8 cellular contexts compared by ENCODE assay signal in the genomic region with DNA sequence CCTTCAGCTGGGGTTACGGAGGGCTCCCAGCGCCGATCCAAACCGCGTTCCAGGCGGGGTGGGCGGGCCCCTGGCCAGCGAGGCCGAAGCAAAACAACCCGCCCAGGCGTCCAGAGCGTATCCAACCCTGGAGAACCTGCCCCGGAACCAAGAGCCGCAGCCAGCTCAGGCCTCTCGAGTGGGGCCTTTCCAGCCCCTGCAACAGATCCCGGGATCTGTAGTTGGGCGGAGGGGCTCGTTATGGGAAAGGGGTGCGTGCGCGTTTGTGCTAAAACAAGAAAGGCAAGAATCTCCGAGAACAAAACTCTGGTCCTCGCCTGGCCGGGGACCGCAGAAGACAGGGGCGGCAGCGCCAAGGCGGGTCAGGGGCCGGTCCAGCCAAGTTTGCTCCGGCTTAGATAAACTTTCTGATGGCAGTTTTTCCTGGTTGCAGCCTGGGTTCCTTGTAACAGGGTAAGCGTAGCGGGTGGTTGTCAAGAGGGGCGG. TPM values are rescaled to one million over a fixed set of nuclear protein-coding genes. Genes with fewer than 3 reads are reported as not detected.
DNase-seq lines count a peak whose midpoint lies in the region; ATAC-seq, FAIRE-seq and TF ChIP-seq lines count a peak whose summit lies in the region.

No MANE protein-coding gene starts in this region.

- no peaks in the 10 kb centered on the region for H3K9me3 ChIP-seq in keratinocyte (ENCODE audit: control insufficient read depth, low read depth, low read length)
- H3K9me3 ChIP-seq in smooth muscle cell (replicated peaks; ENCODE audit: low read depth), result no peaks in the 10 kb centered on the region

- H3K9me3 Mint-ChIP-seq in chondrocyte (ENCODE audit: low read depth), result no peaks in the 10 kb centered on the region

- H3K27me3 Mint-ChIP-seq in chondrocyte (ENCODE audit: low read depth), result no peaks in the 10 kb centered on the region

- H3K36me3 ChIP-seq in keratinocyte (ENCODE audit: control insufficient read depth in 2 of 2, extremely low read depth in 1 of 2, insufficient read depth in 2 of 2, low read length in 2 of 2) (no peaks in the 10 kb centered on the region), smooth muscle cell (ENCODE audit: low read depth) (no peaks in the 10 kb centered on the region)

- no peak for FAIRE-seq in keratinocyte (lab: Jason Lieb, UNC)

- DNase-seq in DMS153 treated with DMSO at 0.1 percent for 48 hours (lab: John Stamatoyannopoulos, UW; ENCODE audit: unreplicated experiment) (peak; percentile 22), NCI-H146 (lab: John Stamatoyannopoulos, UW) (peak; percentile 74), chondrocyte (ENCODE audit: low spot score) (peak; percentile 89), keratinocyte (ENCODE audit: low read depth, low spot score) (no peak), smooth muscle cell (lab: John Stamatoyannopoulos, UW; ENCODE audit: unreplicated experiment) (peak; percentile 61), germinal center (ENCODE audit: low spot score) (no peak)
- no peak for DNase-seq in stimulated activated CD8-positive, alpha-beta memory T cell treated with anti-CD3 and anti-CD28 coated beads, Interleukin-4, amount 100 ng/mL, for 48 hours

- H3K27ac ChIP-seq in keratinocyte (ENCODE audit: control insufficient read depth, insufficient read depth, low read length) (peak overlapping the region; percentile 54), smooth muscle cell (ENCODE audit: low read depth) (peak overlapping the region; percentile 69)

- peak overlapping the region; percentile 89 for H2AFZ ChIP-seq in keratinocyte (ENCODE audit: control insufficient read depth, low read length)
- peak overlapping the region; percentile 94 for H2AFZ ChIP-seq in smooth muscle cell (ENCODE audit: low read depth)

- dilution Hi-C loops in keratinocyte (cut with MboI; ENCODE audit: extremely low pct_ligation_motif_present, low sequenced_read_pairs), result no loop called here

- H3K4me3 Mint-ChIP-seq in chondrocyte (ENCODE audit: unreplicated experiment), result peak overlapping the region; percentile 90

- H3F3A ChIP-seq in smooth muscle cell (ENCODE audit: low read depth), result peaks cover 10% of the 10 kb centered on the region

- peak overlapping the region; percentile 96 for H3K27ac Mint-ChIP-seq in chondrocyte (ENCODE audit: unreplicated experiment)

- H3K9ac ChIP-seq in keratinocyte (ENCODE audit: control insufficient read depth, extremely low read depth, insufficient read depth, low read length) (peak overlapping the region; percentile 81), smooth muscle cell (ENCODE audit: low read depth) (peak overlapping the region; percentile 67)

- H3K4me3 ChIP-seq in keratinocyte (ENCODE audit: control insufficient read depth in 2 of 3, extremely low read depth in 1 of 3, insufficient read depth in 2 of 3, low read depth in 1 of 3, low read length in 3 of 3), result peak overlapping the region; percentile 76 to 81 (median 80)
- peak overlapping the region; percentile 87 for H3K4me3 ChIP-seq in smooth muscle cell

- no peak for ATAC-seq in activated CD4-positive, CD25-positive, alpha-beta regulatory T cell treated with anti-CD3 and anti-CD28 coated beads, Interleukin-2, amount 50 U/mL, for 24 hours

- no peaks in the 10 kb centered on the region for H3K9me1 ChIP-seq in keratinocyte (ENCODE audit: control insufficient read depth, extremely low read depth, insufficient read depth, low read length)

- peaks cover 3% of the 10 kb centered on the region for H3K36me3 Mint-ChIP-seq in chondrocyte (ENCODE audit: low read depth)

- H3K79me2 ChIP-seq in keratinocyte (ENCODE audit: control insufficient read depth, insufficient read depth, low read length) (no peaks in the 10 kb centered on the region), smooth muscle cell (ENCODE audit: low read depth) (peaks cover 6% of the 10 kb centered on the region)

- no peak for TF ChIP-seq CTCF in chondrocyte (IDR thresholded peaks at IDR 0.05)
- no peak for TF ChIP-seq CTCF in keratinocyte (optimal IDR thresholded peaks at IDR 0.05 in 1 of 3, IDR thresholded peaks at IDR 0.05 in 1 of 3, conservative IDR thresholded peaks at IDR 0.05 in 1 of 3; ENCODE audit: extremely low read depth in 1 of 3, insufficient read depth in 2 of 3, low read length in 3 of 3)
- no peak for TF ChIP-seq CTCF in smooth muscle cell (IDR thresholded peaks at IDR 0.05; ENCODE audit: borderline replicate concordance, insufficient read depth, poor library complexity, severe bottlenecking)

- H4K20me1 ChIP-seq in keratinocyte (ENCODE audit: control insufficient read depth, extremely low read depth, insufficient read depth, low read length), result no peaks in the 10 kb centered on the region
- H4K20me1 ChIP-seq in smooth muscle cell (ENCODE audit: low read depth), result peaks cover 4% of the 10 kb centered on the region

- H3K4me1 ChIP-seq in keratinocyte (ENCODE audit: control insufficient read depth, extremely low read depth, insufficient read depth, low read length) (peaks cover 14% of the 10 kb centered on the region), smooth muscle cell (ENCODE audit: low read depth) (peaks cover 17% of the 10 kb centered on the region)

- under 1% methylated on average over 33 of the region's 33 CpGs for WGBS in smooth muscle cell (ENCODE audit: low lambda C conversion rate)

- peaks cover 38% of the 10 kb centered on the region for H3K4me1 Mint-ChIP-seq in chondrocyte (ENCODE audit: low read depth)

- H3K27me3 ChIP-seq in keratinocyte (ENCODE audit: control insufficient read depth, extremely low read depth, insufficient read depth, low read length) (no peaks in the 10 kb centered on the region), smooth muscle cell (ENCODE audit: low read depth) (no peaks in the 10 kb centered on the region)

- H3K4me2 ChIP-seq in keratinocyte (ENCODE audit: control insufficient read depth, extremely low read depth, insufficient read depth, low read depth, low read length) (peak overlapping the region; percentile 96), smooth muscle cell (peak overlapping the region; percentile 95)

RNA-seq across cellular contexts. Expression of a gene that starts 0.5 kb away (rescaled TPM):
- 24.4 to 45.7 TPM (median 27.8 TPM) in 3 replicates for total RNA-seq in chondrocyte
- 40.1 to 51.9 TPM (median 41.2 TPM) in 3 replicates for polyA plus RNA-seq in keratinocyte
- polyA plus RNA-seq in keratinocyte (2011; ENCODE audit: low read depth), result 23.9 TPM
- 24.1 and 30.0 TPM in 2 replicates for polyA plus RNA-seq in keratinocyte (2011; cell fraction: cytosol; rRNA removed)
- polyA plus RNA-seq in keratinocyte (2011; cell fraction: nucleus; rRNA removed), result 46.3 and 52.2 TPM in 2 replicates
- 22.9 and 44.3 TPM in 2 replicates for polyA plus RNA-seq in keratinocyte (2012; ENCODE audit: low replicate concordance)
- 73.2 to 137 TPM (median 135 TPM) in 3 replicates for polyA minus RNA-seq in keratinocyte
- 60.0 TPM for polyA minus RNA-seq in keratinocyte (2011; cell fraction: cytosol; rRNA and poly(A)+ RNA removed)
- 57.0 and 88.8 TPM in 2 replicates for polyA minus RNA-seq in keratinocyte (2011; cell fraction: nucleus; rRNA and poly(A)+ RNA removed)
- 26.9 and 29.5 TPM in 2 replicates for total RNA-seq in smooth muscle cell
- 16.0 TPM in 2 replicates for polyA plus RNA-seq in smooth muscle cell

Comparison
In these comparisons a context has a peak if more than half of its experiments do, and no peak if none do; other contexts are left out.
1. DNase-seq: peak in DMS153 treated with DMSO at 0.1 percent for 48 hours (single experiment), NCI-H146 (single experiment), chondrocyte (single experiment) and smooth muscle cell (single experiment); none in keratinocyte (single experiment), germinal center (single experiment) and stimulated activated CD8-positive, alpha-beta memory T cell treated with anti-CD3 and anti-CD28 coated beads, Interleukin-4, amount 100 ng/mL, for 48 hours (single experiment).